18 cellular contexts compared by ENCODE assay signal in the genomic region with DNA sequence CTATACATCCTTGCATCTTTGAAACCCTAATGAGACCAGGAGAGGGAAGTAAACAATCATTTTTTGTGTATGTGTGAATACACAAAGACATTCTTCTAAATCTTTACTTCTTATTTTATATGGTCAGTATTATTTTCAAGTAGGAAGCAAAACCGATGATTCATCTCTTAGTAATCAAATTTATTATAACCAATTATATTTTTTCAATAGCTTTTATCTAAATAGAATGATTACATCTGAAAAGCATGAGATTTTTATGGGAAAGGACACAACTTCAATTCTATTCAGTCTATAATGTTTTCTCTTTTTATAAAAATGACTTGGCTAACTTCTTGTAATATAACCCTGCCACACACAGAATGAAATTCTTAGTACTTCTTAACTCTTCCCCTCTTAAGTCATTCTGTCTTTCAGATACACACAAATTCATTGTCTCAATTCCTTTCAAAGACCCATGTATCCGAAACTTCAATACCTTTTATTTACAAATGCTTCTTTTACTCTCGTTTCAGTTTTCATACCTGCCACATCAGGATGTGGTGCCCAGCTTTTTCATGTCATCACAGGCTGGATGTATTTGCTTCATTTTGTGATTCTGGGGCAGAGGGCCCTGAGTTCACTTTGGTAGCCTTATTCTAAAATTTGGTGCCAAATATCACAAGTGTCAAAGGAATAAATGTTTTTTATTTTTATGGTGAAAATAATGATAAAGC.
"Had no signal": no experiment of that assay in that cellular context is flagged by ENCODE, and none has a peak within 500 bp of the region (broad histone marks: within the 10 kb centered on the region; RNA-seq: fewer than 3 reads in every experiment).

No MANE protein-coding gene starts in this region.

- ATAC-seq: gastroesophageal sphincter; left cardiac atrium; lower lobe of right lung; natural killer cell; sciatic nerve; stimulated activated memory B cell treated with anti-CD40 and anti-IgM and Interleukin-4, amounts not matched to agents 10 μg/mL and 1 μg/mL and 100 μg/mL, for 72 hours had no signal

- H3K27ac ChIP-seq: coronary artery, gastroesophageal sphincter, left ventricle myocardium inferior, lower lobe of right lung, tibial artery, upper lobe of left lung, uterus had no signal

- H3K27me3 ChIP-seq: gastroesophageal sphincter, tibial artery, upper lobe of left lung, uterus had no signal

- H3K4me1 ChIP-seq: gastroesophageal sphincter, lower lobe of right lung, tibial artery, upper lobe of left lung, uterus had no signal

- H3K9me3 ChIP-seq: gastroesophageal sphincter, left ventricle myocardium inferior, lower lobe of right lung, tibial artery, upper lobe of left lung, uterus had no signal

- H3K36me3 ChIP-seq: gastroesophageal sphincter, left ventricle myocardium inferior, lower lobe of right lung, tibial artery, upper lobe of left lung, uterus had no signal

- H3K4me3 ChIP-seq: coronary artery, gastroesophageal sphincter, left ventricle myocardium inferior, lower lobe of right lung, tibial artery, upper lobe of left lung, uterus had no signal

- DNase-seq: effector CD4-positive, alpha-beta T cell; endodermal cell; immature natural killer cell; kidney; left cardiac atrium; left ventricle myocardium inferior; lower lobe of right lung; natural killer cell; posterior cingulate gyrus; small intestine; stimulated activated CD4-positive, alpha-beta T cell treated with anti-CD3 and anti-CD28 coated beads, Interleukin-4, amount 100 ng/mL, for 1 hour; tibial artery; upper lobe of left lung; uterus had no signal
